17 cellular contexts compared by ENCODE assay signal in genomic region chr15:42891569-42891968, GRCh38. TPM values are rescaled to one million over a fixed set of nuclear protein-coding genes. Genes with fewer than 3 reads are reported as not detected.
DNase-seq lines count a peak whose midpoint lies in the region; ATAC-seq and TF ChIP-seq lines count a peak whose summit lies in the region.
"Had no signal": no experiment of that assay in that cellular context is flagged by ENCODE, and none has a peak within 500 bp of the region (broad histone marks: within the 10 kb centered on the region; RNA-seq: fewer than 3 reads in every experiment).

No MANE protein-coding gene starts in this region.

- H3K36me3 Mint-ChIP-seq in mesothelial cell of epicardium = peaks cover 14% of the 10 kb centered on the region

- no peaks in the 10 kb centered on the region for H3K27me3 Mint-ChIP-seq in mesothelial cell of epicardium (ENCODE audit: low read depth)
- H3K27me3 Mint-ChIP-seq: brain, T-cell had no signal

- H3K27ac Mint-ChIP-seq in mesothelial cell of epicardium = peak overlapping the region; percentile 77
- H3K27ac Mint-ChIP-seq: brain, nephron progenitor cell, T-cell had no signal

- DNase-seq in Caki2 (ENCODE audit: low read depth) = peak; percentile 60
- DNase-seq in M059J (ENCODE audit: low read depth) = peak; percentile 31
- DNase-seq in dermis blood vessel endothelial cell = peak; percentile 22
- no peak for DNase-seq in mesothelial cell of epicardium (ENCODE audit: low spot score in 2 of 2, unreplicated experiment in 2 of 2)
- no peak for DNase-seq in OCI-M1 (lab: John Stamatoyannopoulos, UW)
- DNase-seq in germinal center (ENCODE audit: low spot score) = no peak
- DNase-seq in NCI-H1417 treated with DMSO at 0.1 percent for 48 hours (lab: John Stamatoyannopoulos, UW) = no peak
- DNase-seq: activated CD4-positive, alpha-beta T cell treated with anti-CD3 and anti-CD28 coated beads for 4 hours; activated CD8-positive, alpha-beta memory T cell treated with anti-CD3 and anti-CD28 coated beads, Interleukin-2, amount 50 U/mL, for 4 hours; MM.1S; NCI-H2081 treated with DMSO at 0.1 percent for 48 hours; nephron progenitor cell; Peyer's patch; retina; T-cell had no signal

- no peak for TF ChIP-seq CTCF in mesothelial cell of epicardium (IDR thresholded peaks at IDR 0.05; ENCODE audit: unreplicated experiment)

- no peak for ATAC-seq in GM19467 (IDR thresholded peaks at IDR 0.05; ENCODE audit: unreplicated experiment)
- ATAC-seq: T-cell had no signal

- in situ Hi-C loops in Caki2 (cut with HindIII; ENCODE audit: low pct_unique_long_range_greater_than_20kb, low sequenced_read_pairs) = no loop called here

- H3K4me1 Mint-ChIP-seq in mesothelial cell of epicardium = no peaks in the 10 kb centered on the region
- H3K4me1 Mint-ChIP-seq: brain, nephron progenitor cell had no signal

- peaks cover 13% of the 10 kb centered on the region for H3K9me3 Mint-ChIP-seq in mesothelial cell of epicardium

- H3K4me3 Mint-ChIP-seq in mesothelial cell of epicardium = no peak overlapping the region
- H3K4me3 Mint-ChIP-seq: brain, nephron progenitor cell, T-cell had no signal

RNA-seq across cellular contexts. Expression of gene TTBK2, which starts 29.0 kb away (rescaled TPM):
- total RNA-seq in Caki2 (2014; rRNA removed; shearing (Covaris generic); ENCODE audit: low replicate concordance) = 7.4 and 10.6 TPM in 2 replicates
- total RNA-seq in M059J (2014; rRNA removed; shearing (Covaris generic)) = 8.2 and 9.9 TPM in 2 replicates
- 14.3 and 14.5 TPM in 2 replicates for total RNA-seq in dermis blood vessel endothelial cell
- 18.2 to 22.1 TPM (median 21.1 TPM) in 3 replicates for total RNA-seq in mesothelial cell of epicardium

Comparison
In these comparisons a context has a peak if more than half of its experiments do, and no peak if none do; other contexts are left out.
1. DNase-seq: peak in Caki2 (single experiment), M059J (single experiment) and dermis blood vessel endothelial cell (single experiment); none in mesothelial cell of epicardium (0 of 2), OCI-M1 (single experiment), germinal center (single experiment) and NCI-H1417 treated with DMSO at 0.1 percent for 48 hours (single experiment).